17 cellular contexts compared by ENCODE assay signal in the genomic region with DNA sequence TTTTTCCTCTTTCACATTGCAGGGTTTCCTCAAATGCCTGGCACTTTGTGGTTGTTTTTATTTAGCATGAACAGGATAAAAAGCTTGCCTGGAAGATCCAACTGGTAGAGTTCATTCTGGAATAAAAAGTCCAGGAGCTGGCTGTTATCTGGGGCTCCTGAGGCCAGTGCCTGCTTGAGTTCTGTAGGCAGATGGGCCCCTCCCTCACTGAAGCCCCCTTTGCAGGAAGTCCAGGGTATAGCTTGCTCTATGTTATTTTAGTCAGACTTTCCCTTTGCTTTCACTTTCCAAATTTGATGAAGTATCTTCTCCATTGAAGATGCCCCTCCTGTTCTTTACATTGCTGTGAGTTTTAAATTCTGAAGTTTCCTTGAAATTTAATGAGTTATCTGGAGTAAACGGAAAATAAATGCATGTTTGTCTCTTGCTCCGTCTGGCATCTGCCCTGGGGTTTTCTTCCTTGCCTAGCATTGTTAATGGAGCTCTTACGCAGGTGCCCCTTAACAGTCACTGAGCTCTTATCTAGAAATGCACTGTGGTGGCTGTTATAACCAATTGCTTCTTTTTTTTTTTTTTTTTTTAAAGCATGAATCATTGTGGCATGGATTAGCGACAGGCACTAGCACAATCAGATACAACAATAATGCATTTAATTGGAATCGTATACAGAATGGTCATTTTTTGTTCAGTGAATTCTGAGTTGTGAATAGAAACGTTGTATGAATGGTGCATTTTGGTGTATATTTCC. TPM values are rescaled to one million over a fixed set of nuclear protein-coding genes. Genes with fewer than 3 reads are reported as not detected.
DNase-seq lines count a peak whose midpoint lies in the region; ATAC-seq and FAIRE-seq lines count a peak whose summit lies in the region.
"Had no signal": no experiment of that assay in that cellular context is flagged by ENCODE, and none has a peak within 500 bp of the region (broad histone marks: within the 10 kb centered on the region; RNA-seq: fewer than 3 reads in every experiment).

No MANE protein-coding gene starts in this region.

- no peak overlapping the region for H3K9ac ChIP-seq in neuronal stem cell (ENCODE audit: low read depth, low read length, poor library complexity)

- no peaks in the 10 kb centered on the region for H3K9me3 ChIP-seq in small intestine (ENCODE audit: control insufficient read depth, low read depth)
- H3K9me3 ChIP-seq in neuronal stem cell (replicated peaks in 1 of 2; ENCODE audit: control insufficient read depth in 2 of 2, insufficient read depth in 1 of 2, low read depth in 1 of 2, low read length in 2 of 2): no peaks in the 10 kb centered on the region
- H3K9me3 ChIP-seq: breast epithelium had no signal

- no peak overlapping the region for H2BK5ac ChIP-seq in neuronal stem cell (ENCODE audit: low read length)

- H3K4me2 ChIP-seq in neuronal stem cell (ENCODE audit: insufficient read depth, low read length, poor library complexity, severe bottlenecking): no peak overlapping the region

- H3K18ac ChIP-seq in neuronal stem cell (ENCODE audit: low read length): no peak overlapping the region

- peaks cover 51% of the 10 kb centered on the region for H3K27me3 Mint-ChIP-seq in activated CD4-positive, alpha-beta T cell treated with anti-CD3 and anti-CD28 coated beads, Interleukin-2, amount 10 ng/mL, durations not matched to agents 24 days and 14 days
- peaks cover 39% of the 10 kb centered on the region for H3K27me3 Mint-ChIP-seq in activated T-helper 2 cell treated with anti-CD3 and anti-CD28 coated beads, Interferon-gamma antibody, Interleukin-2, Interleukin-4, amounts not matched to agents 10 μg/mL and 5 μg/mL and 100 μg/mL, durations not matched to agents 14 hours and 24 hours and 36 hours (ENCODE audit: low read depth)

- no peak overlapping the region for H2BK15ac ChIP-seq in neuronal stem cell (ENCODE audit: low read length)

- no peak overlapping the region for H3K14ac ChIP-seq in neuronal stem cell (ENCODE audit: low read length)

- no peaks in the 10 kb centered on the region for H3K36me3 Mint-ChIP-seq in activated CD4-positive, alpha-beta T cell treated with anti-CD3 and anti-CD28 coated beads, Interleukin-2, amount 10 ng/mL, durations not matched to agents 24 days and 14 days (ENCODE audit: low read depth)
- H3K36me3 Mint-ChIP-seq in activated T-helper 2 cell treated with anti-CD3 and anti-CD28 coated beads, Interferon-gamma antibody, Interleukin-2, Interleukin-4, amounts not matched to agents 10 μg/mL and 5 μg/mL and 100 μg/mL, durations not matched to agents 14 hours and 24 hours and 36 hours (ENCODE audit: low read depth): no peaks in the 10 kb centered on the region
- H3K36me3 Mint-ChIP-seq: WTC11 had no signal

- no peaks in the 10 kb centered on the region for H3K36me3 ChIP-seq in small intestine (ENCODE audit: control insufficient read depth in 2 of 2, insufficient read depth in 2 of 2, low read length in 2 of 2)
- no peaks in the 10 kb centered on the region for H3K36me3 ChIP-seq in neuronal stem cell (replicated peaks in 1 of 2; ENCODE audit: control insufficient read depth in 2 of 2, insufficient read depth in 2 of 2, low read length in 2 of 2)
- H3K36me3 ChIP-seq: breast epithelium had no signal

- no peaks in the 10 kb centered on the region for H3K4me1 ChIP-seq in small intestine (ENCODE audit: control insufficient read depth in 2 of 2, insufficient read depth in 1 of 2, low read depth in 1 of 2, low read length in 1 of 2)
- peaks cover 0 to 2% of the 10 kb centered on the region in 2 donors for H3K4me1 ChIP-seq in neuronal stem cell (ENCODE audit: control insufficient read depth in 2 of 2, insufficient read depth in 1 of 2, low read depth in 1 of 2, low read length in 2 of 2)
- H3K4me1 ChIP-seq: breast epithelium had no signal

- no peaks in the 10 kb centered on the region for H3K9me3 Mint-ChIP-seq in activated CD4-positive, alpha-beta T cell treated with anti-CD3 and anti-CD28 coated beads, Interleukin-2, amount 10 ng/mL, durations not matched to agents 24 days and 14 days
- H3K9me3 Mint-ChIP-seq in activated T-helper 2 cell treated with anti-CD3 and anti-CD28 coated beads, Interferon-gamma antibody, Interleukin-2, Interleukin-4, amounts not matched to agents 10 μg/mL and 5 μg/mL and 100 μg/mL, durations not matched to agents 14 hours and 24 hours and 36 hours: no peaks in the 10 kb centered on the region
- H3K9me3 Mint-ChIP-seq: WTC11 had no signal

- intact Hi-C loops in activated CD4-positive, alpha-beta T cell treated with anti-CD3 and anti-CD28 coated beads, Interleukin-2, amount 10 ng/mL, durations not matched to agents 24 days and 14 days (cut with micrococcal nuclease): no loop called here
- intact Hi-C loops in activated T-helper 2 cell treated with anti-CD3 and anti-CD28 coated beads, Interferon-gamma antibody, Interleukin-2, Interleukin-4, amounts not matched to agents 10 μg/mL and 5 μg/mL and 100 μg/mL, durations not matched to agents 14 hours and 24 hours and 36 hours (cut with micrococcal nuclease): no loop called here
- intact Hi-C loops in left colon (cut with DNase I, micrococcal nuclease): no loop called here

- no peak for ATAC-seq in left colon
- ATAC-seq in GM18909 (IDR thresholded peaks at IDR 0.05; ENCODE audit: poor library complexity, unreplicated experiment): no peak
- ATAC-seq: WTC11 had no signal

- no peak overlapping the region for H3K23ac ChIP-seq in neuronal stem cell (ENCODE audit: low read depth, low read length, poor library complexity)

- H3K27me3 ChIP-seq in small intestine (ENCODE audit: control insufficient read depth in 2 of 2, insufficient read depth in 2 of 2, low read length in 2 of 2): peaks cover 0 to 2% of the 10 kb centered on the region in 2 donors
- H3K27me3 ChIP-seq in neuronal stem cell (ENCODE audit: control insufficient read depth in 3 of 3, insufficient read depth in 3 of 3, low read depth in 1 of 3, low read length in 3 of 3): peaks cover 0 to 73% (median 0%) of the 10 kb centered on the region in 3 experiments
- H3K27me3 ChIP-seq: breast epithelium had no signal

- no peak overlapping the region for H2BK12ac ChIP-seq in neuronal stem cell (ENCODE audit: low read length)

- H3K4me3 ChIP-seq in small intestine (ENCODE audit: low read depth in 1 of 2, low read length in 2 of 2) (no peak overlapping the region), neuronal stem cell (ENCODE audit: low read length in 2 of 2) (no peak overlapping the region)
- H3K4me3 ChIP-seq: breast epithelium, lung, SK-N-MC had no signal

- DNase-seq in activated CD4-positive, alpha-beta T cell treated with anti-CD3 and anti-CD28 coated beads, Interleukin-2, amount 10 ng/mL, durations not matched to agents 24 days and 14 days: no peak
- no peak for DNase-seq in activated CD4-positive, alpha-beta T cell treated with anti-CD3 and anti-CD28 coated beads for 4 hours
- DNase-seq in NCI-H2107 treated with DMSO at 0.1 percent for 48 hours (lab: John Stamatoyannopoulos, UW; ENCODE audit: unreplicated experiment) (peak; percentile 49), small intestine (peak; percentile 27), left colon (no peak), neuronal stem cell (ENCODE audit: low spot score) (no peak)
- no peak for DNase-seq in activated T-helper 2 cell treated with anti-CD3 and anti-CD28 coated beads, Interferon-gamma antibody, Interleukin-2, Interleukin-4, amounts not matched to agents 10 μg/mL and 5 μg/mL and 100 μg/mL, durations not matched to agents 14 hours and 24 hours and 36 hours (ENCODE audit: low spot score)
- DNase-seq: activated T-cell treated with anti-CD3 and anti-CD28 coated beads, Interleukin-2, amount 50 U/mL, for 1 hour; Calu3; effector CD4-positive, alpha-beta T cell; foreskin fibroblast had no signal

- H3K27ac ChIP-seq in small intestine (ENCODE audit: low read depth in 1 of 2, low read length in 1 of 2): no peak overlapping the region
- H3K27ac ChIP-seq in neuronal stem cell (replicated peaks; ENCODE audit: low read length): no peak overlapping the region
- H3K27ac ChIP-seq: breast epithelium, SK-N-MC had no signal

- no peak overlapping the region for H4K91ac ChIP-seq in neuronal stem cell (ENCODE audit: low read depth, low read length, poor library complexity)

- H2AFZ ChIP-seq in neuronal stem cell (ENCODE audit: low read length): no peak overlapping the region

- peaks cover 6% of the 10 kb centered on the region for H3K4me1 Mint-ChIP-seq in activated CD4-positive, alpha-beta T cell treated with anti-CD3 and anti-CD28 coated beads, Interleukin-2, amount 10 ng/mL, durations not matched to agents 24 days and 14 days
- H3K4me1 Mint-ChIP-seq in activated T-helper 2 cell treated with anti-CD3 and anti-CD28 coated beads, Interferon-gamma antibody, Interleukin-2, Interleukin-4, amounts not matched to agents 10 μg/mL and 5 μg/mL and 100 μg/mL, durations not matched to agents 14 hours and 24 hours and 36 hours (ENCODE audit: low read depth): peaks cover 10% of the 10 kb centered on the region

- no peak overlapping the region for H2BK120ac ChIP-seq in neuronal stem cell (ENCODE audit: low read depth, low read length)

- H3K79me1 ChIP-seq in neuronal stem cell (ENCODE audit: low read depth, low read length): no peaks in the 10 kb centered on the region

- no peak overlapping the region for H4K8ac ChIP-seq in neuronal stem cell (ENCODE audit: low read depth, low read length)

- no peak for FAIRE-seq in small intestine (lab: Jason Lieb, UNC)
- FAIRE-seq: H1 had no signal

- H3K27ac Mint-ChIP-seq in activated CD4-positive, alpha-beta T cell treated with anti-CD3 and anti-CD28 coated beads, Interleukin-2, amount 10 ng/mL, durations not matched to agents 24 days and 14 days: no peak overlapping the region
- H3K27ac Mint-ChIP-seq in activated T-helper 2 cell treated with anti-CD3 and anti-CD28 coated beads, Interferon-gamma antibody, Interleukin-2, Interleukin-4, amounts not matched to agents 10 μg/mL and 5 μg/mL and 100 μg/mL, durations not matched to agents 14 hours and 24 hours and 36 hours: no peak overlapping the region
- H3K27ac Mint-ChIP-seq: WTC11 had no signal

- H3K4ac ChIP-seq in neuronal stem cell (ENCODE audit: low read length): no peak overlapping the region

- peak overlapping the region; percentile 44 for H3K4me3 Mint-ChIP-seq in activated CD4-positive, alpha-beta T cell treated with anti-CD3 and anti-CD28 coated beads, Interleukin-2, amount 10 ng/mL, durations not matched to agents 24 days and 14 days
- H3K4me3 Mint-ChIP-seq in activated T-helper 2 cell treated with anti-CD3 and anti-CD28 coated beads, Interferon-gamma antibody, Interleukin-2, Interleukin-4, amounts not matched to agents 10 μg/mL and 5 μg/mL and 100 μg/mL, durations not matched to agents 14 hours and 24 hours and 36 hours (ENCODE audit: low read depth): peak overlapping the region; percentile 26
- H3K4me3 Mint-ChIP-seq: WTC11 had no signal

- no peak overlapping the region for H2AK5ac ChIP-seq in neuronal stem cell (ENCODE audit: low read depth, low read length)

- 13 to 34% (median 21%) methylated on average over 6 of the region's 6 CpGs for WGBS in small intestine, 3 donors
- no CpG with 5 or more reads among the region's 6 CpGs for WGBS in neuronal stem cell (ENCODE audit: extremely low coverage in 2 of 2, insufficient read length in 2 of 2, insufficient replicate concordance in 1 of 2), 2 donors

RNA-seq across cellular contexts. Expression of gene LPIN1, which starts 27.0 kb away (rescaled TPM):
- 46.3 and 52.3 TPM in 2 replicates for total RNA-seq in activated CD4-positive, alpha-beta T cell treated with anti-CD3 and anti-CD28 coated beads, Interleukin-2, amount 10 ng/mL, durations not matched to agents 24 days and 14 days
- 42.9 and 48.8 TPM in 2 replicates for total RNA-seq in activated T-helper 2 cell treated with anti-CD3 and anti-CD28 coated beads, Interferon-gamma antibody, Interleukin-2, Interleukin-4, amounts not matched to agents 10 μg/mL and 5 μg/mL and 100 μg/mL, durations not matched to agents 14 hours and 24 hours and 36 hours
- polyA plus RNA-seq in small intestine: 10 to 100 TPM in 1 of 3 donors, 1 to 10 TPM in 2; 7.2 to 17.1 (median 7.8) TPM
- total RNA-seq in left colon: 10 to 100 TPM; 24.4 to 34.9 TPM
- polyA plus RNA-seq in neuronal stem cell (2013, experiment 1 of 2): 19.1 TPM
- 20.2 TPM for polyA plus RNA-seq in neuronal stem cell (2013, experiment 2 of 2)

RNA-seq across cellular contexts. Expression of gene NTSR2, which starts 49.4 kb away (rescaled TPM):
- not detected in 2 replicates for total RNA-seq in activated CD4-positive, alpha-beta T cell treated with anti-CD3 and anti-CD28 coated beads, Interleukin-2, amount 10 ng/mL, durations not matched to agents 24 days and 14 days
- total RNA-seq in activated T-helper 2 cell treated with anti-CD3 and anti-CD28 coated beads, Interferon-gamma antibody, Interleukin-2, Interleukin-4, amounts not matched to agents 10 μg/mL and 5 μg/mL and 100 μg/mL, durations not matched to agents 14 hours and 24 hours and 36 hours: not detected in 2 replicates
- under 1 TPM in 1 of 3 donors, not detected in 2; 0.06 TPM for polyA plus RNA-seq in small intestine
- not detected for total RNA-seq in left colon
- not detected for polyA plus RNA-seq in neuronal stem cell (2013, experiment 1 of 2)
- polyA plus RNA-seq in neuronal stem cell (2013, experiment 2 of 2): not detected
- total RNA-seq: Calu3, H1, lung, WTC11 had no signal
- polyA plus RNA-seq: lung had no signal

Comparison
In these comparisons a context has a peak if more than half of its experiments do, and no peak if none do; other contexts are left out.
1. DNase-seq: peak in NCI-H2107 treated with DMSO at 0.1 percent for 48 hours (single experiment) and small intestine (single experiment); none in activated CD4-positive, alpha-beta T cell treated with anti-CD3 and anti-CD28 coated beads, Interleukin-2, amount 10 ng/mL, durations not matched to agents 24 days and 14 days (single experiment), activated CD4-positive, alpha-beta T cell treated with anti-CD3 and anti-CD28 coated beads for 4 hours (0 of 2), activated T-helper 2 cell treated with anti-CD3 and anti-CD28 coated beads, Interferon-gamma antibody, Interleukin-2, Interleukin-4, amounts not matched to agents 10 μg/mL and 5 μg/mL and 100 μg/mL, durations not matched to agents 14 hours and 24 hours and 36 hours (single experiment), left colon (0 of 2) and neuronal stem cell (single experiment).